Comparison of ENCODE assay signal across 37 cellular contexts in genomic region chr22:33521879-33522665, GRCh38.
"Had no signal": no experiment of that assay in that cellular context is flagged by ENCODE, and none has a peak within 500 bp of the region (broad histone marks: within the 10 kb centered on the region; RNA-seq: fewer than 3 reads in every experiment).

No MANE protein-coding gene starts in this region.

- H3K27me3 Mint-ChIP-seq: activated CD4-positive, alpha-beta memory T cell treated with anti-CD3 and anti-CD28 coated beads, Interleukin-2, amount 10 ng/mL, durations not matched to agents 7 days and 5 days; activated CD8-positive, alpha-beta memory T cell treated with anti-CD3 and anti-CD28 coated beads, Interleukin-2, amount 10 ng/mL, durations not matched to agents 7 days and 5 days; activated T-helper 17 cell treated with anti-CD3 and anti-CD28 coated beads, Interleukin-2, amount 50 U/mL, for 72 hours; central memory CD8-positive, alpha-beta T cell; T-cell had no signal

- H3K27ac Mint-ChIP-seq: activated CD4-positive, alpha-beta memory T cell treated with anti-CD3 and anti-CD28 coated beads, Interleukin-2, amount 10 ng/mL, durations not matched to agents 7 days and 5 days; activated CD8-positive, alpha-beta memory T cell treated with anti-CD3 and anti-CD28 coated beads, Interleukin-2, amount 10 ng/mL, durations not matched to agents 7 days and 5 days; activated naive CD8-positive, alpha-beta T cell treated with anti-CD3 and anti-CD28 coated beads for 36 hours; activated T-cell treated with anti-CD3 and anti-CD28 coated beads, Interleukin-2, amount 50 U/mL, for 72 hours; activated T-helper 17 cell treated with anti-CD3 and anti-CD28 coated beads, Interleukin-2, amount 50 U/mL, for 72 hours; T-cell had no signal

- H3K4me1 Mint-ChIP-seq: activated CD4-positive, alpha-beta memory T cell treated with anti-CD3 and anti-CD28 coated beads, Interleukin-2, amount 10 ng/mL, durations not matched to agents 7 days and 5 days; activated CD8-positive, alpha-beta memory T cell treated with anti-CD3 and anti-CD28 coated beads, Interleukin-2, amount 10 ng/mL, durations not matched to agents 7 days and 5 days; activated naive CD8-positive, alpha-beta T cell treated with anti-CD3 and anti-CD28 coated beads for 36 hours; activated T-helper 17 cell treated with anti-CD3 and anti-CD28 coated beads, Interleukin-2, amount 50 U/mL, for 72 hours; central memory CD8-positive, alpha-beta T cell had no signal

- H3K4me3 ChIP-seq: cardiac muscle cell, Peyer's patch had no signal

- H3K4me3 Mint-ChIP-seq: activated CD4-positive, alpha-beta memory T cell treated with anti-CD3 and anti-CD28 coated beads, Interleukin-2, amount 10 ng/mL, durations not matched to agents 7 days and 5 days; activated CD8-positive, alpha-beta memory T cell treated with anti-CD3 and anti-CD28 coated beads, Interleukin-2, amount 10 ng/mL, durations not matched to agents 7 days and 5 days; activated naive CD8-positive, alpha-beta T cell treated with anti-CD3 and anti-CD28 coated beads for 36 hours; activated T-cell treated with anti-CD3 and anti-CD28 coated beads, Interleukin-2, amount 50 U/mL, for 72 hours; activated T-helper 17 cell treated with anti-CD3 and anti-CD28 coated beads, Interleukin-2, amount 50 U/mL, for 72 hours; T-cell had no signal

- H3K27ac ChIP-seq: cardiac muscle cell, VCaP had no signal

- H3K27me3 ChIP-seq: cardiac muscle cell, Peyer's patch had no signal

- H3K9me3 Mint-ChIP-seq: activated naive CD8-positive, alpha-beta T cell treated with anti-CD3 and anti-CD28 coated beads for 36 hours; activated T-helper 17 cell treated with anti-CD3 and anti-CD28 coated beads, Interleukin-2, amount 50 U/mL, for 72 hours had no signal

- ATAC-seq: activated CD8-positive, alpha-beta memory T cell treated with anti-CD3 and anti-CD28 coated beads, Interleukin-2, amount 10 ng/mL, durations not matched to agents 7 days and 5 days; activated T-cell treated with anti-CD3 and anti-CD28 coated beads, Interleukin-2, amount 50 U/mL, for 72 hours; activated T-helper 17 cell treated with anti-CD3 and anti-CD28 coated beads, Interleukin-2, amount 50 U/mL, for 72 hours; PC-3; SK-N-SH treated with all-trans-retinoic acid at 6 μM for 48 hours; T-cell had no signal

- DNase-seq: activated CD4-positive, alpha-beta memory T cell treated with anti-CD3 and anti-CD28 coated beads, Interleukin-2, amount 10 ng/mL, durations not matched to agents 7 days and 5 days; activated CD4-positive, alpha-beta T cell treated with anti-CD3 and anti-CD28 coated beads for 1 hour; activated CD4-positive, alpha-beta T cell treated with anti-CD3 and anti-CD28 coated beads for 48 hours; activated CD4-positive, CD25-positive, alpha-beta regulatory T cell; activated CD8-positive, alpha-beta memory T cell treated with anti-CD3 and anti-CD28 coated beads for 24 hours; activated CD8-positive, alpha-beta memory T cell treated with anti-CD3 and anti-CD28 coated beads, Interleukin-2, amount 10 ng/mL, durations not matched to agents 7 days and 5 days; activated CD8-positive, alpha-beta memory T cell treated with anti-CD3 and anti-CD28 coated beads, Interleukin-2, amount 50 U/mL, for 48 hours; activated effector memory CD4-positive, alpha-beta T cell treated with anti-CD3 and anti-CD28 coated beads, Interleukin-2, amount 50 U/mL, for 16 hours; activated naive CD4-positive, alpha-beta T cell; activated naive CD4-positive, alpha-beta T cell treated with anti-CD3 and anti-CD28 coated beads, Interleukin-2, amount 50 U/mL, for 16 hours; activated naive CD8-positive, alpha-beta T cell treated with anti-CD3 and anti-CD28 coated beads for 36 hours; activated T-cell treated with anti-CD3 and anti-CD28 coated beads, Interleukin-2, amount 50 U/mL, for 72 hours; amniotic stem cell; aorta; Karpas-422; KBM-7; NCI-H1105; NCI-H1417 treated with DMSO at 0.1 percent for 48 hours; NCI-H187 treated with DMSO at 0.1 percent for 48 hours; NCI-H2081; NCI-H2171 treated with DMSO at 0.1 percent for 48 hours; NCI-H2227 treated with DMSO at 0.1 percent for 48 hours; NCI-H446 treated with DMSO at 0.1 percent for 48 hours; NCI-H524; NCI-H69; PC-3; Peyer's patch; RPMI8226; SIG-M5; T-cell; T-helper 2 cell; T-helper 9 cell had no signal

- H3K36me3 Mint-ChIP-seq: activated CD8-positive, alpha-beta memory T cell treated with anti-CD3 and anti-CD28 coated beads, Interleukin-2, amount 10 ng/mL, durations not matched to agents 7 days and 5 days; activated naive CD8-positive, alpha-beta T cell treated with anti-CD3 and anti-CD28 coated beads for 36 hours; T-cell had no signal

- H3K36me3 ChIP-seq: cardiac muscle cell had no signal
